ENCODE assay signal across 9 cellular contexts in genomic region chr1:2049517-2050481, GRCh38. TPM values are rescaled to one million over a fixed set of nuclear protein-coding genes. Genes with fewer than 3 reads are reported as not detected.
DNase-seq lines count a peak whose midpoint lies in the region; ATAC-seq, FAIRE-seq and TF ChIP-seq lines count a peak whose summit lies in the region.
"Had no signal": no experiment of that assay in that cellular context is flagged by ENCODE, and none has a peak within 500 bp of the region (broad histone marks: within the 10 kb centered on the region; RNA-seq: fewer than 3 reads in every experiment).

PRKCZ (plus strand) TSS chr1:2050411; CDS start chr1:2050631, 220 bp downstream.

- H3K4me1 ChIP-seq in prostate gland (replicated peaks) = peaks cover 3% of the 10 kb centered on the region

- H3K36me3 ChIP-seq in prostate gland = no peaks in the 10 kb centered on the region

- H3K4me3 ChIP-seq in prostate gland = peak within 1 kb of the TSS; percentile 70 to 81

- no peaks in the 10 kb centered on the region for H3K27me3 ChIP-seq in prostate gland (replicated peaks; ENCODE audit: insufficient read depth)

- WGBS in prostate gland = 1% methylated on average over 67 of the region's 98 CpGs

- H3K27ac ChIP-seq in prostate gland = peak within 1 kb of the TSS; percentile 66 to 86

- peak; percentile 82 for TF ChIP-seq POLR2A in Raji (IDR thresholded peaks at IDR 0.05; ENCODE audit: insufficient read depth, low read depth, low read length)
- peak; percentile 41 for TF ChIP-seq POLR2A in prostate gland (IDR thresholded peaks at IDR 0.05)

- ATAC-seq in HG03571 (IDR thresholded peaks at IDR 0.05; ENCODE audit: unreplicated experiment) = peak; percentile 53

- TF ChIP-seq CTCF in GM12872 (IDR thresholded peaks at IDR 0.05; ENCODE audit: insufficient read depth, low read depth, low read length) (peak; percentile 29; the same call in 1 of the 3 replicates), prostate gland (IDR thresholded peaks at IDR 0.05) (peak in 2 of 4 experiments; percentile 26 to 49)

- H3K9me3 ChIP-seq in prostate gland = no peaks in the 10 kb centered on the region

- peak; percentile 93 for DNase-seq in activated gamma-delta T cell treated with anti-CD3 and anti-CD28 coated beads, Interleukin-2, amount 50 U/mL, for 16 hours (ENCODE audit: low read depth)
- DNase-seq in cardiac septum (ENCODE audit: low spot score) (peak; percentile 90), prostate gland (ENCODE audit: low spot score) (peak; percentile 94), urothelium cell line (ENCODE audit: low spot score) (peak; percentile 97), pons (ENCODE audit: low spot score) (no peak)

- intact Hi-C loops in cardiac septum (cut with DNase I) = no loop called here
- intact Hi-C loops in prostate gland (cut with DNase I) = loop anchor here (10.0 kb wide), 1 partner anchor 85 kb away; no protein-coding TSS in a partner anchor

- FAIRE-seq in urothelium cell line (lab: Jason Lieb, UNC) = no peak
- FAIRE-seq: colon had no signal

RNA-seq across cellular contexts. Expression of gene PRKCZ, which starts in this region (rescaled TPM):
- 13.9 TPM for total RNA-seq in cardiac septum
- total RNA-seq in prostate gland = 10 to 100 TPM; 34.5 to 46.7 TPM
